ENCODE assay signal across 1 cellular context in genomic region chr1:24926596-24927249, GRCh38.
A peak's percentile ranks its signal among the peaks of the same experiment; 100 is the strongest.
TF ChIP-seq lines count a peak whose summit lies in the region.

No MANE protein-coding gene starts in this region.

TF ChIP-seq in H1, 55 proteins besides CTCF, POLR2A, EP300 and RAD21:
- TF ChIP-seq YY1 (IDR thresholded peaks at IDR 0.05; ENCODE audit: low read depth, low read length) (0 out of 2 replicates have a peak, but pooled peaks have one; percentile 6), KDM1A (IDR thresholded peaks at IDR 0.05; ENCODE audit: borderline replicate concordance, low read length) (no peak)
